ENCODE assay signal across 11 cellular contexts in genomic region chr2:232026941-232027340, GRCh38.
A peak's percentile ranks its signal among the peaks of the same experiment; 100 is the strongest.
DNase-seq lines count a peak whose midpoint lies in the region; ATAC-seq and TF ChIP-seq lines count a peak whose summit lies in the region.
"Had no signal": no experiment of that assay in that cellular context is flagged by ENCODE, and none has a peak within 500 bp of the region (broad histone marks: within the 10 kb centered on the region; RNA-seq: fewer than 3 reads in every experiment).

No MANE protein-coding gene starts in this region.

- H3K9me3 Mint-ChIP-seq in activated naive CD8-positive, alpha-beta T cell treated with anti-CD3 and anti-CD28 coated beads, Interleukin-2, amount 10 ng/mL, durations not matched to agents 7 days and 5 days: peaks cover 2% of the 10 kb centered on the region
- H3K9me3 Mint-ChIP-seq: immature natural killer cell had no signal

- no peak overlapping the region for H3K4me2 ChIP-seq in GM23248 (ENCODE audit: unreplicated experiment)

- WGBS in GM23248 (ENCODE audit: low coverage in 1 of 2, low lambda C conversion rate in 2 of 2, missing lambda C conversion rate in 2 of 2), 2 experiments: 96 to 98% methylated on average over 2 of the region's 2 CpGs
- 82 to 90% methylated on average over 2 of the region's 2 CpGs for WGBS in sigmoid colon, 2 donors

- H3K4me1 ChIP-seq in GM23248 (ENCODE audit: insufficient read depth) (peaks cover 11% of the 10 kb centered on the region), sigmoid colon (peaks cover 0 to 13% (median 5%) of the 10 kb centered on the region in 4 donors)

- intact Hi-C loops in sigmoid colon (cut with DNase I): no loop called here

- peaks cover 53% of the 10 kb centered on the region for H3K36me3 Mint-ChIP-seq in activated naive CD8-positive, alpha-beta T cell treated with anti-CD3 and anti-CD28 coated beads, Interleukin-2, amount 10 ng/mL, durations not matched to agents 7 days and 5 days

- H3K9me2 ChIP-seq in GM23248 (ENCODE audit: insufficient read depth): no peaks in the 10 kb centered on the region

- in situ Hi-C loops in GM23248 (cut with MboI): no loop called here

- H3K79me2 ChIP-seq in GM23248 (ENCODE audit: insufficient read depth): no peaks in the 10 kb centered on the region

- H3K4me3 ChIP-seq in GM23248: no peak overlapping the region
- no peak overlapping the region for H3K4me3 ChIP-seq in sigmoid colon
- H3K4me3 ChIP-seq: SK-N-MC had no signal

- H3K9me3 ChIP-seq in GM23248 (ENCODE audit: low read depth) (no peaks in the 10 kb centered on the region), sigmoid colon (no peaks in the 10 kb centered on the region)

- no peak for TF ChIP-seq EP300 in sigmoid colon (IDR thresholded peaks at IDR 0.05)

- H3K27ac ChIP-seq in GM23248 (no peak overlapping the region), sigmoid colon (no peak overlapping the region)
- H3K27ac ChIP-seq: SK-N-MC had no signal

- no peak overlapping the region for H3K9ac ChIP-seq in GM23248

- peak overlapping the region; percentile 37 for H3K4me3 Mint-ChIP-seq in activated naive CD8-positive, alpha-beta T cell treated with anti-CD3 and anti-CD28 coated beads, Interleukin-2, amount 10 ng/mL, durations not matched to agents 7 days and 5 days
- H3K4me3 Mint-ChIP-seq: immature natural killer cell had no signal

- TF ChIP-seq POLR2A in sigmoid colon (IDR thresholded peaks at IDR 0.05): no peak

- no peaks in the 10 kb centered on the region for H3K27me3 Mint-ChIP-seq in activated naive CD8-positive, alpha-beta T cell treated with anti-CD3 and anti-CD28 coated beads, Interleukin-2, amount 10 ng/mL, durations not matched to agents 7 days and 5 days

- H3K27me3 ChIP-seq in GM23248 (replicated peaks; ENCODE audit: insufficient read depth) (no peaks in the 10 kb centered on the region), sigmoid colon (no peaks in the 10 kb centered on the region)

- H3K4me1 Mint-ChIP-seq in activated naive CD8-positive, alpha-beta T cell treated with anti-CD3 and anti-CD28 coated beads, Interleukin-2, amount 10 ng/mL, durations not matched to agents 7 days and 5 days: peaks cover 26% of the 10 kb centered on the region

- H3K27ac Mint-ChIP-seq in activated naive CD8-positive, alpha-beta T cell treated with anti-CD3 and anti-CD28 coated beads, Interleukin-2, amount 10 ng/mL, durations not matched to agents 7 days and 5 days: peak overlapping the region; percentile 20

- ATAC-seq in GM18907 (IDR thresholded peaks at IDR 0.05; ENCODE audit: unreplicated experiment): peak; percentile 98
- ATAC-seq in GM21423 (IDR thresholded peaks at IDR 0.05; ENCODE audit: unreplicated experiment): peak; percentile 96
- peak; percentile 97 for ATAC-seq in HG03103 (IDR thresholded peaks at IDR 0.05; ENCODE audit: low read depth, unreplicated experiment)
- ATAC-seq in activated naive CD8-positive, alpha-beta T cell treated with anti-CD3 and anti-CD28 coated beads, Interleukin-2, amount 10 ng/mL, durations not matched to agents 7 days and 5 days (ENCODE audit: low read depth): peak; percentile 99

- H4K20me1 ChIP-seq in GM23248 (ENCODE audit: insufficient read depth): no peaks in the 10 kb centered on the region

- peaks cover 22% of the 10 kb centered on the region; the same call in 1 of the 2 replicates for H3F3A ChIP-seq in GM23248 (ENCODE audit: insufficient read depth)

- TF ChIP-seq CTCF in sigmoid colon (IDR thresholded peaks at IDR 0.05): no peak

- H3K36me3 ChIP-seq in GM23248 (ENCODE audit: low read depth) (peaks cover 17% of the 10 kb centered on the region), sigmoid colon (peaks cover 0 to 56% (median 6%) of the 10 kb centered on the region in 4 donors)

- POLR2A ChIA-PET in activated naive CD8-positive, alpha-beta T cell treated with anti-CD3 and anti-CD28 coated beads, Interleukin-2, amount 10 ng/mL, durations not matched to agents 7 days and 5 days (lab: Charles Lee): interaction anchor here (1.6 kb wide), 1 partner anchor 10 kb away, joined by 3 read pairs; no protein-coding TSS in a partner anchor

- H2AFZ ChIP-seq in GM23248: no peak overlapping the region

- no peak for DNase-seq in activated naive CD8-positive, alpha-beta T cell treated with anti-CD3 and anti-CD28 coated beads, Interleukin-2, amount 10 ng/mL, durations not matched to agents 7 days and 5 days
- DNase-seq in GM23248 (no peak), germinal center (ENCODE audit: low spot score) (no peak), sigmoid colon (no peak)
- DNase-seq: immature natural killer cell, NCI-H2081 treated with DMSO at 0.1 percent for 48 hours, posterior cingulate gyrus had no signal
